17 cellular contexts compared by ENCODE assay signal in genomic region chr3:194075088-194075615, GRCh38.
DNase-seq lines count a peak whose midpoint lies in the region; ATAC-seq, FAIRE-seq and TF ChIP-seq lines count a peak whose summit lies in the region.
"Had no signal": no experiment of that assay in that cellular context is flagged by ENCODE, and none has a peak within 500 bp of the region (broad histone marks: within the 10 kb centered on the region; RNA-seq: fewer than 3 reads in every experiment).

No MANE protein-coding gene starts in this region.

- peaks cover 18% of the 10 kb centered on the region for H3F3A ChIP-seq in SU-DHL-6 (ENCODE audit: insufficient read depth)

- TF ChIP-seq POLR2A in A549 (IDR thresholded peaks at IDR 0.05; ENCODE audit: low read length) = no peak

- no peak overlapping the region for H3K27ac Mint-ChIP-seq in Calu3 (ENCODE audit: unreplicated experiment)

- H4K20me1 ChIP-seq in SU-DHL-6 (ENCODE audit: low read depth, low read length) = no peaks in the 10 kb centered on the region

- intact Hi-C loops in Calu3 (cut with micrococcal nuclease; ENCODE audit: unreplicated experiment) = loop anchor here (5.0 kb wide), 1 partner anchor 247 kb away; no protein-coding TSS in a partner anchor

- POLR2A ChIA-PET in A549 (lab: Yijun Ruan, JAX) = interaction anchor here (1.1 to 1.5 kb wide), 2 partner anchors 60 to 72 kb away, joined by 4 to 6 read pairs; partner anchors contain the start of gene HES1

- H3K36me3 ChIP-seq in SU-DHL-6 (ENCODE audit: low read length) (no peaks in the 10 kb centered on the region), liver (ENCODE audit: control insufficient read depth in 4 of 4, insufficient read depth in 3 of 4, low read depth in 1 of 4, low read length in 3 of 4) (no peaks in the 10 kb centered on the region)

- H3K9me3 ChIP-seq in A549 (no peaks in the 10 kb centered on the region), SU-DHL-6 (ENCODE audit: insufficient read depth, low read length) (no peaks in the 10 kb centered on the region), liver (ENCODE audit: control insufficient read depth in 4 of 4, low read length in 3 of 4) (no peaks in the 10 kb centered on the region)

- H3K4me3 Mint-ChIP-seq in Calu3 (ENCODE audit: low read depth, unreplicated experiment) = no peak overlapping the region

- DNase-seq in A549 (ENCODE audit: low read depth in 1 of 2, low spot score in 1 of 2) = peak in 1 of 2 experiments; percentile 17
- DNase-seq in M059J (ENCODE audit: low read depth) = peak; percentile 29
- DNase-seq in Calu3 = no peak
- DNase-seq in hippocampal formation (lab: John Stamatoyannopoulos, UW) = no peak
- DNase-seq: C1 segment of cervical spinal cord, COR-L47, GM23248, Karpas-422, NCI-H1105 treated with DMSO at 0.1 percent for 48 hours, NCI-H187, NCI-H446, NCI-H69 had no signal

- no TSS peak for BruUV-seq in Calu3 (replicated peaks; lab: Mats Ljungman, UMichigan)

- peak overlapping the region; percentile 57 for H3K4me2 ChIP-seq in A549
- peak overlapping the region; percentile 41 for H3K4me2 ChIP-seq in SU-DHL-6 (ENCODE audit: low read depth, low read length, poor library complexity, severe bottlenecking)

- H3K9me3 Mint-ChIP-seq in Calu3 (ENCODE audit: low read depth, unreplicated experiment) = peaks cover 4% of the 10 kb centered on the region

- H3K27ac ChIP-seq in A549 (peak overlapping the region; percentile 23 to 64; a peak in 5 of 6 replicates), SU-DHL-6 (ENCODE audit: low read depth, low read length) (peak overlapping the region; percentile 62), liver (ENCODE audit: low read depth in 1 of 2, low read length in 2 of 2) (peak overlapping the region; percentile 81 to 83)
- H3K27ac ChIP-seq: GM23248 had no signal

- no peak for TF ChIP-seq CTCF in A549 (IDR thresholded peaks at IDR 0.05)
- TF ChIP-seq CTCF in SU-DHL-6 (IDR thresholded peaks at IDR 0.05; ENCODE audit: insufficient read depth, low read length, poor library complexity, severe bottlenecking) = no peak
- TF ChIP-seq CTCF in liver (IDR thresholded peaks at IDR 0.05; ENCODE audit: low read depth, low read length, missing input control) = no peak
- TF ChIP-seq CTCF in Calu3 (IDR thresholded peaks at IDR 0.05; ENCODE audit: unreplicated experiment) = no peak

- H3K27me3 ChIP-seq in SU-DHL-6 (ENCODE audit: low read length) = no peaks in the 10 kb centered on the region
- no peaks in the 10 kb centered on the region for H3K27me3 ChIP-seq in liver (ENCODE audit: control insufficient read depth in 4 of 4, insufficient read depth in 4 of 4, low read length in 3 of 4)

- H3K36me3 Mint-ChIP-seq in Calu3 (ENCODE audit: insufficient read depth, unreplicated experiment) = peaks cover 16% of the 10 kb centered on the region

- no peak for TF ChIP-seq EP300 in A549 (IDR thresholded peaks at IDR 0.05)

- CTCF ChIA-PET in A549 (lab: Yijun Ruan, JAX) = interaction anchor here (0.6 to 1.2 kb wide), 4 partner anchors 37 to 317 kb away, joined by 3 to 5 read pairs (median 4); no protein-coding TSS in a partner anchor
- CTCF ChIA-PET in Calu3 (lab: Charles Lee) = interaction anchor here (0.9 to 1.6 kb wide), 7 partner anchors 10 to 241 kb away, joined by 3 to 5 read pairs (median 4); no protein-coding TSS in a partner anchor

- H3K9ac ChIP-seq in SU-DHL-6 (ENCODE audit: low read length) (no peak overlapping the region), liver (ENCODE audit: low read depth in 1 of 2, low read length in 2 of 2) (peak overlapping the region in 1 of 2 donors; percentile 46)
- H3K9ac ChIP-seq: GM23248 had no signal

- H2AFZ ChIP-seq in SU-DHL-6 (ENCODE audit: low read depth, low read length, severe bottlenecking) = no peak overlapping the region
- H2AFZ ChIP-seq: GM23248 had no signal

- H3K4me1 ChIP-seq in A549 (peaks cover 33% of the 10 kb centered on the region), liver (ENCODE audit: control insufficient read depth in 4 of 4, insufficient read depth in 4 of 4, low read length in 3 of 4) (peaks cover 15 to 44% (median 31%) of the 10 kb centered on the region in 4 donors)

- peak in 1 of 2 experiments; percentile 13; a peak in 3 of 6 replicates for ATAC-seq in A549
- no peak for ATAC-seq in GM19397 (IDR thresholded peaks at IDR 0.05; ENCODE audit: unreplicated experiment)
- no peak for ATAC-seq in HG03108 (IDR thresholded peaks at IDR 0.05; ENCODE audit: unreplicated experiment)

- peaks cover 64% of the 10 kb centered on the region for H3K4me1 Mint-ChIP-seq in Calu3 (ENCODE audit: low read depth, unreplicated experiment)

- H3K27me3 Mint-ChIP-seq in Calu3 (ENCODE audit: unreplicated experiment) = no peaks in the 10 kb centered on the region

- H3K4me3 ChIP-seq in A549 (no peak overlapping the region), SU-DHL-6 (ENCODE audit: insufficient read depth, low read length, poor library complexity, severe bottlenecking) (no peak overlapping the region), liver (ENCODE audit: low read depth in 1 of 3, low read length in 3 of 3) (no peak overlapping the region)
- H3K4me3 ChIP-seq: GM23248 had no signal

- TF ChIP-seq RAD21 in A549 (conservative IDR thresholded peaks at IDR 0.05 in 1 of 2, IDR thresholded peaks at IDR 0.05 in 1 of 2) (no peak), liver (IDR thresholded peaks at IDR 0.05) (no peak)

- 62% methylated on average over 6 of the region's 6 CpGs for WGBS in A549 (ENCODE audit: missing lambda C conversion rate)
- 79% methylated on average over 6 of the region's 6 CpGs for WGBS in liver

- H3K9me2 ChIP-seq in SU-DHL-6 (replicated peaks; ENCODE audit: insufficient read depth, low read length) = no peaks in the 10 kb centered on the region

- FAIRE-seq in A549 (lab: Jason Lieb, UNC) = no peak
- FAIRE-seq: A204.1 had no signal

- no peaks in the 10 kb centered on the region for H3K79me2 ChIP-seq in SU-DHL-6 (ENCODE audit: insufficient read depth, low read length)

TF ChIP-seq in A549, 52 proteins besides CTCF, POLR2A, EP300 and RAD21 (continues in another document):
- TF ChIP-seq CHD4 (IDR thresholded peaks at IDR 0.05; ENCODE audit: borderline replicate concordance) = no peak
- no peak for TF ChIP-seq FOSB (CRISPR knock-in tag; IDR thresholded peaks at IDR 0.05)
- TF ChIP-seq CBX2 (IDR thresholded peaks at IDR 0.05; ENCODE audit: borderline replicate concordance, low read depth) = no peak
- TF ChIP-seq ATOH8 (CRISPR knock-in tag; IDR thresholded peaks at IDR 0.05; ENCODE audit: low read depth) = no peak
- no peak for TF ChIP-seq ZFP36 (IDR thresholded peaks at IDR 0.05; ENCODE audit: borderline replicate concordance, partially characterized antibody)
- no peak for TF ChIP-seq NR3C1 (IDR thresholded peaks at IDR 0.05)
- TF ChIP-seq HEYL (CRISPR knock-in tag; IDR thresholded peaks at IDR 0.05) = no peak
- TF ChIP-seq, protein P1, sequence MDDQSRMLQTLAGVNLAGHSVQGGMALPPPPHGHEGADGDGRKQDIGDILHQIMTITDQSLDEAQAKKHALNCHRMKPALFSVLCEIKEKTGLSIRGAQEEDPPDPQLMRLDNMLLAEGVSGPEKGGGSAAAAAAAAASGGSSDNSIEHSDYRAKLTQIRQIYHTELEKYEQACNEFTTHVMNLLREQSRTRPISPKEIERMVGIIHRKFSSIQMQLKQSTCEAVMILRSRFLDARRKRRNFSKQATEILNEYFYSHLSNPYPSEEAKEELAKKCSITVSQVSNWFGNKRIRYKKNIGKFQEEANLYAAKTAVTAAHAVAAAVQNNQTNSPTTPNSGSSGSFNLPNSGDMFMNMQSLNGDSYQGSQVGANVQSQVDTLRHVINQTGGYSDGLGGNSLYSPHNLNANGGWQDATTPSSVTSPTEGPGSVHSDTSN (IDR thresholded peaks at IDR 0.05) = no peak
- no peak for TF ChIP-seq FOSL2 (IDR thresholded peaks at IDR 0.05)
- TF ChIP-seq FOSL2 (CRISPR knock-in tag; IDR thresholded peaks at IDR 0.05) = no peak
- TF ChIP-seq KDM5A (IDR thresholded peaks at IDR 0.05) = no peak
- no peak for TF ChIP-seq NPAS2 (CRISPR knock-in tag; IDR thresholded peaks at IDR 0.05; ENCODE audit: borderline replicate concordance)

TF ChIP-seq in liver, 16 proteins besides CTCF, POLR2A, EP300 and RAD21:
- TF ChIP-seq HNF4A (conservative IDR thresholded peaks at IDR 0.05) = no peak
